8 cellular contexts compared by ENCODE assay signal in the genomic region with DNA sequence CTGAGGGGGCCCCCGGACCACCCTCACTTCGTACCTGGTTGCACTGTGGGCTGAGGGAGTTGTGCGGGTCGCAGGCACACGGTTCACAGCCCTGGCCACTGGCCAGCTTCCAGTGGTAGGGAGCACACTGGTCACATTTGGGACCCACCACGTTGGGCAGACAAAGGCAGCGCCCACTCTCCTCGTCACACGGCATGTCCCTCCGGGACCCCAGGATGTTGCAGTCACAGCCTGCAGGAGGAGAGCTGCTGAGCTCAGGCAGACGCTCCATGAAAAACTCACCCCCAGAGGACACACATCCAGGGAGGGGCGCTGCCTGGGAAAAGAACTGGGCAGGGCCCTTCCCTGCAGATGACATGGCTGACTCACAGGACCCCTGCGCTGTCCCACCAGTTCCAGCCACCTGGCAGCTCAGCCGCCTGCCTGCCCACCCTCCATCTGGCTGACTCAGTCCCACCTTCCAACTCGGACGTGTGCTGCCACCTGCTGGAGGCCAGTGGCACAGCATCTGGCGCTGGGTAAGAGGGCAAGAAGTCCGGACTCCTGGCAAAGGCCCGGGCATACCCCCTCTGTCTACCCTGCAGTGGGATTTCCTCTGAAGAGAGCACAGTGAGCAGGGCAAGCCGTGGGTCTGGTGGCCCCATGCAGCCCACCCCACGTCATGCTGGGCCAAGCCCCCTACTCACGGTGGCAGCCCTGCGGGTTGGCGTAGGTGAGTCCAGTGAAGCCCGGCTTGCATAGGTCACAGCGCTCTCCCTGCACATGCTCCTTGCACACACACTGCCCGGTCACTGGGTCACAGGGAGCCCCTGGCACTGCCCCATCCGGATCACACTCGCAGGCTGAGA. TPM values are rescaled to one million over a fixed set of nuclear protein-coding genes. Genes with fewer than 3 reads are reported as not detected.
DNase-seq lines count a peak whose midpoint lies in the region; ATAC-seq and TF ChIP-seq lines count a peak whose summit lies in the region.

No MANE protein-coding gene starts in this region.

- intact Hi-C loops in stomach (cut with DNase I; ENCODE audit: low total_unique reads), result loop anchor here (10.0 kb wide), 1 partner anchor 53 kb away; no protein-coding TSS in a partner anchor

- no peaks in the 10 kb centered on the region for H3K9me3 ChIP-seq in stomach

- no peaks in the 10 kb centered on the region for H3K27me3 ChIP-seq in stomach

- peaks cover 0 to 91% (median 28%) of the 10 kb centered on the region in 4 donors for H3K36me3 ChIP-seq in stomach

- 49 to 59% (median 54%) methylated on average over 12 to 29 of the region's 29 CpGs for WGBS in stomach, 5 donors

- TF ChIP-seq POLR2A in stomach (IDR thresholded peaks at IDR 0.05), result no peak

- no peaks in the 10 kb centered on the region for H3K27me3 Mint-ChIP-seq in activated T-cell treated with anti-CD3 and anti-CD28 coated beads, Interleukin-2, amount 50 U/mL, for 72 hours (ENCODE audit: low read depth)
- H3K27me3 Mint-ChIP-seq in neural crest cell (ENCODE audit: low read depth), result peaks cover 19% of the 10 kb centered on the region

- TF ChIP-seq CTCF in fibroblast of mammary gland (conservative IDR thresholded peaks at IDR 0.05; ENCODE audit: control insufficient read depth, insufficient read depth, low read depth, low read length), result peak; percentile 88
- TF ChIP-seq CTCF in neural crest cell (conservative IDR thresholded peaks at IDR 0.05), result peak; percentile 92
- TF ChIP-seq CTCF in stomach (IDR thresholded peaks at IDR 0.05), result peak in 5 of 7 experiments; percentile 63 to 96 (median 89)

- peaks cover 0 to 30% (median 13%) of the 10 kb centered on the region in 4 donors for H3K4me1 ChIP-seq in stomach

- TF ChIP-seq EP300 in stomach (IDR thresholded peaks at IDR 0.05), result no peak

- peak; percentile 75 for ATAC-seq in GM21515 (IDR thresholded peaks at IDR 0.05; ENCODE audit: unreplicated experiment)
- ATAC-seq in activated T-cell treated with anti-CD3 and anti-CD28 coated beads, Interleukin-2, amount 50 U/mL, for 72 hours (replicated peaks in 1 of 2), result peak; percentile 81 to 85

- H3K36me3 Mint-ChIP-seq in activated T-cell treated with anti-CD3 and anti-CD28 coated beads, Interleukin-2, amount 50 U/mL, for 72 hours (ENCODE audit: insufficient read depth in 2 of 2), result no peaks in the 10 kb centered on the region
- H3K36me3 Mint-ChIP-seq in neural crest cell (ENCODE audit: low read depth), result no peaks in the 10 kb centered on the region

- peaks cover 19% of the 10 kb centered on the region for H3K4me1 Mint-ChIP-seq in activated T-cell treated with anti-CD3 and anti-CD28 coated beads, Interleukin-2, amount 50 U/mL, for 72 hours (ENCODE audit: low read depth)
- peaks cover 15% of the 10 kb centered on the region for H3K4me1 Mint-ChIP-seq in neural crest cell

- H3K4me3 ChIP-seq in Jurkat, Clone E6-1 (ENCODE audit: low read length), result no peak overlapping the region
- no peak overlapping the region for H3K4me3 ChIP-seq in fibroblast of mammary gland (ENCODE audit: control insufficient read depth, low read depth, low read length)
- no peak overlapping the region for H3K4me3 ChIP-seq in stomach

- H3K27ac ChIP-seq in stomach, result no peak overlapping the region

- H3K4me3 Mint-ChIP-seq in activated T-cell treated with anti-CD3 and anti-CD28 coated beads, Interleukin-2, amount 50 U/mL, for 72 hours, result no peak overlapping the region
- no peak overlapping the region for H3K4me3 Mint-ChIP-seq in neural crest cell

- no peaks in the 10 kb centered on the region for H3K9me3 Mint-ChIP-seq in activated T-cell treated with anti-CD3 and anti-CD28 coated beads, Interleukin-2, amount 50 U/mL, for 72 hours
- no peaks in the 10 kb centered on the region for H3K9me3 Mint-ChIP-seq in neural crest cell

- no peak overlapping the region for H3K27ac Mint-ChIP-seq in activated T-cell treated with anti-CD3 and anti-CD28 coated beads, Interleukin-2, amount 50 U/mL, for 72 hours
- H3K27ac Mint-ChIP-seq in neural crest cell (ENCODE audit: unreplicated experiment), result no peak overlapping the region

- DNase-seq in DMS 273 (lab: John Stamatoyannopoulos, UW; ENCODE audit: unreplicated experiment) (peak; percentile 94), fibroblast of mammary gland (ENCODE audit: low read depth) (peak; percentile 74), neural crest cell (ENCODE audit: low read depth, low spot score) (peak; percentile 92), stomach (peak; percentile 79)
- peak; percentile 57 for DNase-seq in Jurkat, Clone E6-1 (ENCODE audit: low read depth, low spot score)
- DNase-seq in activated T-cell treated with anti-CD3 and anti-CD28 coated beads, Interleukin-2, amount 50 U/mL, for 72 hours, result peak; percentile 84 to 89

TF ChIP-seq in PFSK-1, 5 proteins besides CTCF, POLR2A, EP300 and RAD21:
- TF ChIP-seq FOXP2 (optimal IDR thresholded peaks at IDR 0.05; ENCODE audit: borderline replicate concordance, extremely low read depth, extremely low read length, insufficient read depth) (peak; percentile 79), SIN3A (IDR thresholded peaks at IDR 0.05; ENCODE audit: borderline replicate concordance, insufficient read depth, low read length) (no peak)
- TF ChIP-seq, protein P1, sequence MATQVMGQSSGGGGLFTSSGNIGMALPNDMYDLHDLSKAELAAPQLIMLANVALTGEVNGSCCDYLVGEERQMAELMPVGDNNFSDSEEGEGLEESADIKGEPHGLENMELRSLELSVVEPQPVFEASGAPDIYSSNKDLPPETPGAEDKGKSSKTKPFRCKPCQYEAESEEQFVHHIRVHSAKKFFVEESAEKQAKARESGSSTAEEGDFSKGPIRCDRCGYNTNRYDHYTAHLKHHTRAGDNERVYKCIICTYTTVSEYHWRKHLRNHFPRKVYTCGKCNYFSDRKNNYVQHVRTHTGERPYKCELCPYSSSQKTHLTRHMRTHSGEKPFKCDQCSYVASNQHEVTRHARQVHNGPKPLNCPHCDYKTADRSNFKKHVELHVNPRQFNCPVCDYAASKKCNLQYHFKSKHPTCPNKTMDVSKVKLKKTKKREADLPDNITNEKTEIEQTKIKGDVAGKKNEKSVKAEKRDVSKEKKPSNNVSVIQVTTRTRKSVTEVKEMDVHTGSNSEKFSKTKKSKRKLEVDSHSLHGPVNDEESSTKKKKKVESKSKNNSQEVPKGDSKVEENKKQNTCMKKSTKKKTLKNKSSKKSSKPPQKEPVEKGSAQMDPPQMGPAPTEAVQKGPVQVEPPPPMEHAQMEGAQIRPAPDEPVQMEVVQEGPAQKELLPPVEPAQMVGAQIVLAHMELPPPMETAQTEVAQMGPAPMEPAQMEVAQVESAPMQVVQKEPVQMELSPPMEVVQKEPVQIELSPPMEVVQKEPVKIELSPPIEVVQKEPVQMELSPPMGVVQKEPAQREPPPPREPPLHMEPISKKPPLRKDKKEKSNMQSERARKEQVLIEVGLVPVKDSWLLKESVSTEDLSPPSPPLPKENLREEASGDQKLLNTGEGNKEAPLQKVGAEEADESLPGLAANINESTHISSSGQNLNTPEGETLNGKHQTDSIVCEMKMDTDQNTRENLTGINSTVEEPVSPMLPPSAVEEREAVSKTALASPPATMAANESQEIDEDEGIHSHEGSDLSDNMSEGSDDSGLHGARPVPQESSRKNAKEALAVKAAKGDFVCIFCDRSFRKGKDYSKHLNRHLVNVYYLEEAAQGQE (IDR thresholded peaks at IDR 0.05; ENCODE audit: insufficient read depth in 1 of 2, low read depth in 2 of 2, low read length in 2 of 2), result 0 out of 4 replicates have a peak, but pooled peaks of 1 of the 2 experiments have one; percentile 21
TF ChIP-seq in PFSK-1: peak in this region for 2.

RNA-seq across cellular contexts. Expression of a gene that starts 24.7 kb away (rescaled TPM):
- polyA plus RNA-seq in Jurkat, Clone E6-1 (2012; ENCODE audit: insufficient read depth, insufficient read length), result not detected
- polyA plus RNA-seq in PFSK-1 (2012; ENCODE audit: insufficient read length, low read depth), result 8.7 TPM
- 10 to 100 TPM in 1 of 2 donors, 1 to 10 TPM in 1; 5.9 to 26.0 TPM for total RNA-seq in activated T-cell treated with anti-CD3 and anti-CD28 coated beads, Interleukin-2, amount 50 U/mL, for 72 hours
- total RNA-seq in neural crest cell (not detected in 2 replicates), stomach (100 to 1,000 TPM in 1 of 5 donors, 10 to 100 TPM in 4; 14.0 to 105 (median 63.4) TPM)
- 10 to 100 TPM; 12.8 to 46.8 (median 29.9) TPM for polyA plus RNA-seq in stomach

RNA-seq across cellular contexts. Expression of a gene that starts 44.1 kb away (rescaled TPM):
- not detected for polyA plus RNA-seq in Jurkat, Clone E6-1 (2012; ENCODE audit: insufficient read depth, insufficient read length)
- polyA plus RNA-seq in PFSK-1 (2012; ENCODE audit: insufficient read length, low read depth), result 35.2 TPM
- total RNA-seq in activated T-cell treated with anti-CD3 and anti-CD28 coated beads, Interleukin-2, amount 50 U/mL, for 72 hours, result under 1 TPM; 0.43 to 0.63 TPM
- 1.1 and 1.8 TPM in 2 replicates for total RNA-seq in neural crest cell
- 1 to 10 TPM in 1 of 5 donors, not detected in 4; 1.5 TPM for total RNA-seq in stomach
- polyA plus RNA-seq in stomach, result under 1 TPM in 1 of 3 donors, not detected in 2; 0.03 TPM

RNA-seq across cellular contexts. Expression of a gene that starts 47.6 kb away (rescaled TPM):
- not detected for polyA plus RNA-seq in Jurkat, Clone E6-1 (2012; ENCODE audit: insufficient read depth, insufficient read length)
- not detected for polyA plus RNA-seq in PFSK-1 (2012; ENCODE audit: insufficient read length, low read depth)
- total RNA-seq in activated T-cell treated with anti-CD3 and anti-CD28 coated beads, Interleukin-2, amount 50 U/mL, for 72 hours, result 10 to 100 TPM in 1 of 2 donors, 1 to 10 TPM in 1; 9.6 to 25.9 TPM
- total RNA-seq in neural crest cell (0.37 and 0.48 TPM in 2 replicates), stomach (10 to 100 TPM in 4 of 5 donors, not detected in 1; 11.0 to 75.2 (median 45.0) TPM)
- polyA plus RNA-seq in stomach, result 100 to 1,000 TPM in 1 of 3 donors, 10 to 100 TPM in 2; 48.7 to 227 (median 65.5) TPM
